Comparison of ENCODE assay signal across 23 cellular contexts in the genomic region with DNA sequence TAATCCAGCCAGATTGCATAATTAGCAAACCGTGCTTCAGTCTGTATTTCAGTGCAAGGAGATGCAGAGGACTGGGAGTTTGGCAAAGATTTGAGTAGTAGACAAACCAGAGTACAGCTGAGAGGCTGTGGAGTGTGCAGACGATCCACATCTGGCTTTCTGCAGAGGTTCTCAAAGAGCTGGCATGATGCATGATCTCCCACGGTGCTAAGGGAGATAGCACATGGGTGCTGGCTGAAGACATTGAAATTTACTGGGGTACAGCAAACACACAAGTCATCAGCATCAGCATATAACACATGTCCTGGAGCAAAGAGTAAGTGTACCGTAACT.
"Had no signal": no experiment of that assay in that cellular context is flagged by ENCODE, and none has a peak within 500 bp of the region (broad histone marks: within the 10 kb centered on the region; RNA-seq: fewer than 3 reads in every experiment).

No MANE protein-coding gene starts in this region.

- ATAC-seq: activated T-cell treated with anti-CD3 and anti-CD28 coated beads, Interleukin-2, amount 50 U/mL, for 4 hours; T-helper 17 cell had no signal

- H3K4me3 ChIP-seq: cardiac muscle cell, Peyer's patch had no signal

- H3K9me3 ChIP-seq: Peyer's patch had no signal

- H3K36me3 ChIP-seq: brain microvascular endothelial cell, cardiac muscle cell, Peyer's patch had no signal

- H3K4me1 ChIP-seq: Peyer's patch had no signal

- H3K27me3 ChIP-seq: brain microvascular endothelial cell, cardiac muscle cell, Peyer's patch had no signal

- DNase-seq: activated B cell treated with CpG ODN at 0.5 μM for 24 hours; activated CD4-positive, alpha-beta T cell treated with anti-CD3 and anti-CD28 coated beads for 1 hour; activated CD4-positive, alpha-beta T cell treated with anti-CD3 and anti-CD28 coated beads, Interleukin-2, amount 10 ng/mL, durations not matched to agents 24 days and 14 days; activated CD4-positive, alpha-beta T cell treated with anti-CD3 and anti-CD28 coated beads, Interleukin-2, amount 50 U/mL, for 48 hours; activated effector memory CD4-positive, alpha-beta T cell treated with anti-CD3 and anti-CD28 coated beads, Interleukin-2, amount 50 U/mL, for 16 hours; activated naive CD4-positive, alpha-beta T cell treated with Interleukin-2 at 50 U/mL for 16 hours; activated T-cell treated with anti-CD3 and anti-CD28 coated beads, Interleukin-2, amount 50 U/mL, for 4 hours; amygdala; brain microvascular endothelial cell; KG1; NCI-H1105; NCI-H1436; NCI-H2029 treated with DMSO at 0.1 percent for 48 hours; NCI-H345; NCI-H510A; NCI-H526 treated with DMSO at 0.1 percent for 48 hours; NK-92 treated with Interleukin-12 subunit alpha and Interleukin-12 subunit beta, amount 100 ng/mL, for 24 hours; Peyer's patch; SHP77 treated with DMSO at 0.1 percent for 48 hours; T-helper 17 cell; T-helper 9 cell had no signal

- H3K27ac ChIP-seq: brain microvascular endothelial cell, cardiac muscle cell, Peyer's patch, RWPE1 had no signal
